In genomic region chr3:127000128-127000527, GRCh38 we compare ENCODE assay signal across 20 cellular contexts. TPM values are rescaled to one million over a fixed set of nuclear protein-coding genes. Genes with fewer than 3 reads are reported as not detected.
DNase-seq lines count a peak whose midpoint lies in the region; ATAC-seq and TF ChIP-seq lines count a peak whose summit lies in the region.
"Had no signal": no experiment of that assay in that cellular context is flagged by ENCODE, and none has a peak within 500 bp of the region (broad histone marks: within the 10 kb centered on the region; RNA-seq: fewer than 3 reads in every experiment).

No MANE protein-coding gene starts in this region.

- H3K36me3 ChIP-seq in psoas muscle (ENCODE audit: insufficient read depth in 1 of 2, low read depth in 1 of 2) = no peaks in the 10 kb centered on the region
- peaks cover 0 to 4% (median 0%) of the 10 kb centered on the region in 9 donors for H3K36me3 ChIP-seq in heart right ventricle
- no peaks in the 10 kb centered on the region for H3K36me3 ChIP-seq in breast epithelium

- no peaks in the 10 kb centered on the region for H3K9me3 ChIP-seq in psoas muscle
- no peaks in the 10 kb centered on the region for H3K9me3 ChIP-seq in heart right ventricle
- no peaks in the 10 kb centered on the region for H3K9me3 ChIP-seq in breast epithelium
- H3K9me3 ChIP-seq: BLaER1 treated with 17β-estradiol and CSF1 and Interleukin-3, amounts not matched to agents 10 nM and 100 nM had no signal

- peaks cover 12% of the 10 kb centered on the region for H3K4me1 Mint-ChIP-seq in type B pancreatic cell (ENCODE audit: unreplicated experiment)

- no peak for TF ChIP-seq CTCF in AG10803 (conservative IDR thresholded peaks at IDR 0.05; ENCODE audit: low read length)
- TF ChIP-seq CTCF in coronary artery (IDR thresholded peaks at IDR 0.05) = no peak
- no peak for TF ChIP-seq CTCF in psoas muscle (IDR thresholded peaks at IDR 0.05)
- TF ChIP-seq CTCF in heart right ventricle (IDR thresholded peaks at IDR 0.05) = no peak
- no peak for TF ChIP-seq CTCF in type B pancreatic cell (conservative IDR thresholded peaks at IDR 0.05)
- TF ChIP-seq CTCF in breast epithelium (IDR thresholded peaks at IDR 0.05) = no peak

- DNase-seq in AG10803 (ENCODE audit: low read depth) (peak; percentile 24), LHCN-M2 (ENCODE audit: low read depth) (peak; percentile 86), coronary artery (ENCODE audit: low spot score) (no peak), psoas muscle (no peak), heart right ventricle (no peak), type B pancreatic cell (ENCODE audit: extremely low spot score, unreplicated experiment) (no peak), breast epithelium (ENCODE audit: low spot score in 2 of 2) (no peak), NK-92 (lab: John Stamatoyannopoulos, UW; ENCODE audit: unreplicated experiment) (no peak)
- DNase-seq: CD8-positive, alpha-beta memory T cell; GDM1; Karpas-422; MM.1S; NCI-H1092 treated with DMSO at 0.1 percent for 48 hours; NCI-H2107; NCI-H345; NCI-H69; NK-92 treated with Interleukin-12 subunit alpha and Interleukin-12 subunit beta, amount 100 ng/mL, for 24 hours; SIG-M5 had no signal

- WGBS in psoas muscle, 3 donors = 37 to 60% (median 42%) methylated on average over 11 to 15 of the region's 15 CpGs
- 77 to 88% methylated on average over 15 of the region's 15 CpGs for WGBS in heart right ventricle, 2 donors

- H3K27me3 ChIP-seq in psoas muscle (ENCODE audit: insufficient read depth in 3 of 3, low read length in 2 of 3) (no peaks in the 10 kb centered on the region), heart right ventricle (no peaks in the 10 kb centered on the region), breast epithelium (no peaks in the 10 kb centered on the region)

- no peak overlapping the region for H3K4me3 Mint-ChIP-seq in type B pancreatic cell
- H3K4me3 Mint-ChIP-seq: CD8-positive, alpha-beta memory T cell had no signal

- peaks cover 19% of the 10 kb centered on the region for H3K4me1 ChIP-seq in psoas muscle
- H3K4me1 ChIP-seq in heart right ventricle = peaks cover 9 to 83% (median 44%) of the 10 kb centered on the region in 9 donors
- H3K4me1 ChIP-seq in breast epithelium = peaks cover 26 to 34% of the 10 kb centered on the region in 2 donors

- no peaks in the 10 kb centered on the region for H3K36me3 Mint-ChIP-seq in type B pancreatic cell

- ATAC-seq in psoas muscle (peak; percentile 23 to 68 (median 49)), heart right ventricle (no peak)
- ATAC-seq: GM12878 had no signal

- H3K27me3 Mint-ChIP-seq in type B pancreatic cell = no peaks in the 10 kb centered on the region
- H3K27me3 Mint-ChIP-seq: CD8-positive, alpha-beta memory T cell had no signal

- TF ChIP-seq POLR2A in breast epithelium (IDR thresholded peaks at IDR 0.05) = no peak

- H3K9me3 Mint-ChIP-seq in type B pancreatic cell = no peaks in the 10 kb centered on the region
- H3K9me3 Mint-ChIP-seq: CD8-positive, alpha-beta memory T cell had no signal

- intact Hi-C loops in psoas muscle (cut with DNase I) = no loop called here
- intact Hi-C loops in heart right ventricle (cut with DNase I) = loop anchor here in 3 of 10 donors (5.0 to 10.0 kb wide), 3 partner anchors 248 to 545 kb away; no protein-coding TSS in a partner anchor
- intact Hi-C loops in breast epithelium (cut with DNase I; ENCODE audit: low total_unique reads) = no loop called here

- no peak overlapping the region for H3K4me3 ChIP-seq in AG10803 (ENCODE audit: low read length)
- H3K4me3 ChIP-seq in coronary artery = no peak overlapping the region
- H3K4me3 ChIP-seq in psoas muscle = no peak overlapping the region
- H3K4me3 ChIP-seq in heart right ventricle = no peak overlapping the region
- no peak overlapping the region for H3K4me3 ChIP-seq in breast epithelium
- H3K4me3 ChIP-seq: BLaER1 treated with 17β-estradiol and CSF1 and Interleukin-3, amounts not matched to agents 10 nM and 100 nM; GM12878 had no signal

- H3K27ac Mint-ChIP-seq in type B pancreatic cell = no peak overlapping the region
- H3K27ac Mint-ChIP-seq: CD8-positive, alpha-beta memory T cell had no signal

- peak overlapping the region; percentile 48 to 90 for H3K27ac ChIP-seq in coronary artery
- H3K27ac ChIP-seq in psoas muscle = no peak overlapping the region
- no peak overlapping the region for H3K27ac ChIP-seq in heart right ventricle
- peak overlapping the region in 1 of 2 donors; percentile 93 for H3K27ac ChIP-seq in breast epithelium
- H3K27ac ChIP-seq: BLaER1 treated with 17β-estradiol and CSF1 and Interleukin-3, amounts not matched to agents 10 nM and 100 nM had no signal

RNA-seq across cellular contexts. Expression of gene PLXNA1, which starts 17.2 kb away (rescaled TPM):
- total RNA-seq in LHCN-M2 (2014; rRNA removed) (65.6 and 88.7 TPM in 2 replicates), psoas muscle (10 to 100 TPM; 14.7 to 20.1 (median 15.7) TPM), heart right ventricle (10 to 100 TPM; 19.0 to 29.7 (median 25.1) TPM), type B pancreatic cell (ENCODE audit: low replicate concordance) (55.9 and 59.2 TPM in 2 replicates), breast epithelium (10 to 100 TPM; 21.3 to 32.2 (median 25.9) TPM)
- 41.7 TPM for polyA plus RNA-seq in LHCN-M2 (2012)
- polyA plus RNA-seq in psoas muscle (10 to 100 TPM in 2 of 3 donors, 1 to 10 TPM in 1; 7.7 to 18.0 (median 11.4) TPM), heart right ventricle (10 to 100 TPM; 14.3 to 14.8 TPM)

Comparison
In these comparisons a context has a peak if more than half of its experiments do, and no peak if none do; other contexts are left out.
1. DNase-seq: peak in AG10803 (single experiment) and LHCN-M2 (single experiment); none in coronary artery (single experiment), psoas muscle (0 of 2), heart right ventricle (0 of 2), type B pancreatic cell (single experiment), breast epithelium (0 of 2) and NK-92 (single experiment).
2. H3K27ac ChIP-seq: peak in coronary artery (2 of 2); none in psoas muscle (single experiment) and heart right ventricle (0 of 10).
3. ATAC-seq: peak in psoas muscle (4 of 4); none in heart right ventricle (0 of 8).